21 cellular contexts compared by ENCODE assay signal in genomic region chr2:241603686-241604085, GRCh38. TPM values are rescaled to one million over a fixed set of nuclear protein-coding genes. Genes with fewer than 3 reads are reported as not detected.
A peak's percentile ranks its signal among the peaks of the same experiment; 100 is the strongest.
DNase-seq lines count a peak whose midpoint lies in the region; ATAC-seq and FAIRE-seq lines count a peak whose summit lies in the region.
"Had no signal": no experiment of that assay in that cellular context is flagged by ENCODE, and none has a peak within 500 bp of the region (broad histone marks: within the 10 kb centered on the region; RNA-seq: fewer than 3 reads in every experiment).

No MANE protein-coding gene starts in this region.

- in situ Hi-C loops in ACHN (cut with HindIII; ENCODE audit: low pct_ligation_motif_present, low pct_unique_long_range_greater_than_20kb, low sequenced_read_pairs): no loop called here

- H3K36me3 Mint-ChIP-seq in IgD-negative memory B cell: no peaks in the 10 kb centered on the region

- DNase-seq in ACHN (peak; percentile 67), RCC 7860 (ENCODE audit: low spot score) (no peak), kidney tubule cell (ENCODE audit: low spot score) (peak; percentile 19), DMS 273 treated with DMSO at 0.1 percent for 48 hours (lab: John Stamatoyannopoulos, UW) (no peak), hepatic stellate cell (ENCODE audit: low spot score) (no peak), AG08396 (ENCODE audit: low spot score) (no peak)
- DNase-seq: BE2C; C1 segment of cervical spinal cord; Caco-2; CD4-positive, CD25-positive, alpha-beta regulatory T cell; CD8-positive, alpha-beta memory T cell; DMS153; DMS79; GF-D8; GOT3; H9 had no signal

- H3K4me1 Mint-ChIP-seq in IgD-negative memory B cell: peaks cover 0 to 8% (median 4%) of the 10 kb centered on the region in 3 donors
- H3K4me1 Mint-ChIP-seq: H9 had no signal

- no peaks in the 10 kb centered on the region for H3K27me3 Mint-ChIP-seq in IgD-negative memory B cell
- H3K27me3 Mint-ChIP-seq: CD4-positive, CD25-positive, alpha-beta regulatory T cell; CD8-positive, alpha-beta memory T cell had no signal

- H3K9me3 Mint-ChIP-seq in IgD-negative memory B cell: no peaks in the 10 kb centered on the region
- H3K9me3 Mint-ChIP-seq: CD4-positive, CD25-positive, alpha-beta regulatory T cell; CD8-positive, alpha-beta memory T cell; H9 had no signal

- FAIRE-seq in RCC 7860 (lab: Jason Lieb, UNC): peak; percentile 34
- FAIRE-seq: A549, D721Med, HepG2 had no signal

- H3K27ac Mint-ChIP-seq in IgD-negative memory B cell: peak overlapping the region in 2 of 3 donors; percentile 16 to 59
- H3K27ac Mint-ChIP-seq: CD4-positive, CD25-positive, alpha-beta regulatory T cell had no signal

- ATAC-seq in GM21367 (IDR thresholded peaks at IDR 0.05; ENCODE audit: unreplicated experiment): no peak
- ATAC-seq: A549, HepG2 had no signal

- H3K4me3 Mint-ChIP-seq in IgD-negative memory B cell: no peak overlapping the region
- H3K4me3 Mint-ChIP-seq: CD4-positive, CD25-positive, alpha-beta regulatory T cell; CD8-positive, alpha-beta memory T cell; H9 had no signal

RNA-seq across cellular contexts. Expression of gene THAP4, which starts 33.3 kb away (rescaled TPM):
- polyA plus RNA-seq in IgD-negative memory B cell: 39.6 TPM

RNA-seq across cellular contexts. Expression of gene ATG4B, which starts 33.8 kb away (rescaled TPM):
- 59.3 TPM for polyA plus RNA-seq in IgD-negative memory B cell

RNA-seq across cellular contexts. Expression of gene BOK, which starts 45.1 kb away (rescaled TPM):
- polyA plus RNA-seq in IgD-negative memory B cell: 0.08 TPM
- polyA plus RNA-seq: CD4-positive, CD25-positive, alpha-beta regulatory T cell; CD8-positive, alpha-beta memory T cell had no signal

Comparison
In these comparisons a context has a peak if more than half of its experiments do, and no peak if none do; other contexts are left out.
1. DNase-seq: peak in ACHN (single experiment) and kidney tubule cell (single experiment); none in RCC 7860 (single experiment), DMS 273 treated with DMSO at 0.1 percent for 48 hours (single experiment), hepatic stellate cell (single experiment) and AG08396 (single experiment).